ENCODE assay signal across 24 cellular contexts in the genomic region with DNA sequence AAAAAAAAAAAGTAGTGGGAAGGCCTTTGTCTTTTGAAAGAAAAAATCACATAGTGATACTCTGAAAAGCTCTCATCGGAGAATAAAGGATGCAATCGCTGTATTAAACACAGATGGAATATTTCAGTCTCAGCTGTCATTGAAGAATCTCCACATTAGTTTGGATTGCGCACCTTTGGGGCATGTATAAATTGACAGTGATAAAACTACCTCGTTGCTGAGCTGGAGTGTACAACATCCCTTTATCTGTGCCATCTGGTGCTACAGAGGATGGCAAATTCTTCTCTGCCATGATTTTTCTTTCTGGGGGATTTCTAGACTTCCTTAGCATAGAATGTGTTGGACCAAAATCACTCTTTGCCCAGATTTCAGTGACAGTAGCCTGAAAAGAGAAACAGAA.
"Had no signal": no experiment of that assay in that cellular context is flagged by ENCODE, and none has a peak within 500 bp of the region (broad histone marks: within the 10 kb centered on the region; RNA-seq: fewer than 3 reads in every experiment).

No MANE protein-coding gene starts in this region.

- H3K4me3 ChIP-seq: pancreas, prostate gland, right atrium auricular region, right lobe of liver, sigmoid colon, stomach, thoracic aorta, thyroid gland, tibial nerve, upper lobe of right lung, uterus had no signal

- H3K27ac ChIP-seq: neutrophil, pancreas, prostate gland, right atrium auricular region, right lobe of liver, sigmoid colon, stomach, thoracic aorta, thyroid gland, tibial nerve, upper lobe of right lung, uterus had no signal

- H3K36me3 ChIP-seq: neutrophil, pancreas, prostate gland, right atrium auricular region, right lobe of liver, sigmoid colon, stomach, thoracic aorta, thyroid gland, tibial nerve, upper lobe of right lung, uterus had no signal

- H3K27me3 ChIP-seq: neutrophil, pancreas, right atrium auricular region, right lobe of liver, sigmoid colon, stomach, thyroid gland, tibial nerve, upper lobe of right lung, uterus had no signal

- H3K4me1 ChIP-seq: pancreas, prostate gland, right atrium auricular region, right lobe of liver, thyroid gland, upper lobe of right lung, uterus had no signal

- ATAC-seq: naive thymus-derived CD4-positive, alpha-beta T cell; natural killer cell; pancreas; right lobe of liver; stimulated activated effector memory CD8-positive, alpha-beta T cell treated with anti-CD3 and anti-CD28 coated beads, Interleukin-12 subunit alpha, Interleukin-12 subunit beta, amount 100 ng/mL, for 72 hours; stimulated activated naive B cell treated with anti-CD40 and anti-IgM and Interleukin-4, amounts not matched to agents 10 μg/mL and 1 μg/mL and 100 μg/mL, for 72 hours; upper lobe of right lung had no signal

- H3K9me3 ChIP-seq: neutrophil, pancreas, prostate gland, right atrium auricular region, right lobe of liver, sigmoid colon, stomach, thoracic aorta, thyroid gland, tibial nerve, upper lobe of right lung, uterus had no signal

- FAIRE-seq: pancreas, small intestine had no signal

- DNase-seq: naive thymus-derived CD4-positive, alpha-beta T cell; natural killer cell; nucleus accumbens; pancreas; retina; right lobe of liver; sigmoid colon; small intestine; stimulated activated CD4-positive, alpha-beta T cell treated with anti-CD3 and anti-CD28 coated beads, Interleukin-15, amount 100 ng/mL, for 24 hours; stimulated activated CD4-positive, alpha-beta T cell treated with anti-CD3 and anti-CD28 coated beads, Interleukin-2, amount 100 ng/mL, for 24 hours; stimulated activated CD4-positive, alpha-beta T cell treated with anti-CD3 and anti-CD28 coated beads, Interleukin-2, amount 100 ng/mL, for 48 hours; stimulated activated CD4-positive, alpha-beta T cell treated with anti-CD3 and anti-CD28 coated beads, Interleukin-4, amount 100 ng/mL, for 24 hours; stimulated activated naive B cell treated with anti-CD40 and anti-IgM and Interleukin-4, amounts not matched to agents 10 μg/mL and 1 μg/mL and 100 μg/mL, for 72 hours; stimulated activated naive CD4-positive, alpha-beta T cell treated with Interleukin-2 at 50 U/mL for 16 hours; stomach; thyroid gland; upper lobe of right lung; uterus had no signal
